In the genomic region with DNA sequence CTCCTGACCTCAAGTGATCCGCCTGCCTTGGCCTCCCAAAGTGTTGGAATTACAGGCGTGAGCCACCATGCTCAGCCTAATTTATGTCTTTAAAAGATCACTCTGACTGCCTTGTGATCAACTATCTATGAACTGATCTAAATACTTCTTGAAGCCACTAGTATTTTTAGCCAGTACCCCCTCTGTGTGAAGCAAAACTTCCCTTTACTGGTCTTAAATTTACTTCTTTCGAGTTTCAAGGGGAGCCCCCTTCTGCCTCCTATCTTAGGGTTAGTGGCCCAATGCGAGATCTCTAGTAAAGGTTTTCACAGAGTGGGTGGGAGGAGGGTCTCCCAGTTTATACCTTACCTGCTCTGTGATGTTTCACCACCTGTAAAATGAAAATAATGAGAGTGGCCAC, we compare ENCODE assay signal across 15 cellular contexts.
DNase-seq lines count a peak whose midpoint lies in the region; ATAC-seq and TF ChIP-seq lines count a peak whose summit lies in the region.
"Had no signal": no experiment of that assay in that cellular context is flagged by ENCODE, and none has a peak within 500 bp of the region (broad histone marks: within the 10 kb centered on the region; RNA-seq: fewer than 3 reads in every experiment).

No MANE protein-coding gene starts in this region.

- H3K36me3 Mint-ChIP-seq in Calu3 (ENCODE audit: insufficient read depth, unreplicated experiment) (peaks cover 5% of the 10 kb centered on the region), neural progenitor cell (no peaks in the 10 kb centered on the region)
- H3K36me3 Mint-ChIP-seq in activated T-helper 17 cell treated with anti-CD3 and anti-CD28 coated beads, Interleukin-2, amount 50 U/mL, for 72 hours (ENCODE audit: low read depth), result no peaks in the 10 kb centered on the region

- H3K4me3 Mint-ChIP-seq in Calu3 (ENCODE audit: low read depth, unreplicated experiment), result no peak overlapping the region
- H3K4me3 Mint-ChIP-seq in activated T-helper 17 cell treated with anti-CD3 and anti-CD28 coated beads, Interleukin-2, amount 50 U/mL, for 72 hours, result peak overlapping the region; percentile 80
- H3K4me3 Mint-ChIP-seq in neural progenitor cell, result peak overlapping the region; percentile 62
- H3K4me3 Mint-ChIP-seq: HFFc6 had no signal

- H3K9me3 Mint-ChIP-seq in Calu3 (ENCODE audit: low read depth, unreplicated experiment), result no peaks in the 10 kb centered on the region
- H3K9me3 Mint-ChIP-seq in activated T-helper 17 cell treated with anti-CD3 and anti-CD28 coated beads, Interleukin-2, amount 50 U/mL, for 72 hours, result peaks cover 3% of the 10 kb centered on the region
- H3K9me3 Mint-ChIP-seq in neural progenitor cell, result peaks cover 8% of the 10 kb centered on the region
- H3K9me3 Mint-ChIP-seq: HFFc6 had no signal

- H3K4me2 ChIP-seq in neural progenitor cell, result no peak overlapping the region
- H3K4me2 ChIP-seq: SK-N-SH had no signal

- H3K36me3 ChIP-seq in neural progenitor cell, result no peaks in the 10 kb centered on the region

- H3K9me3 ChIP-seq in neural progenitor cell (ENCODE audit: low read depth), result no peaks in the 10 kb centered on the region
- H3K9me3 ChIP-seq: SK-N-SH had no signal

- H3K4me1 ChIP-seq in neural progenitor cell, result peaks cover 4% of the 10 kb centered on the region

- ATAC-seq in activated T-helper 17 cell treated with anti-CD3 and anti-CD28 coated beads, Interleukin-2, amount 50 U/mL, for 72 hours (replicated peaks), result no peak
- ATAC-seq in HG03039 (IDR thresholded peaks at IDR 0.05; ENCODE audit: unreplicated experiment), result no peak
- ATAC-seq: Panc1 had no signal

- H4K20me1 ChIP-seq in neural progenitor cell (ENCODE audit: low read depth), result no peaks in the 10 kb centered on the region

- H3K9ac ChIP-seq in neural progenitor cell, result no peak overlapping the region
- H3K9ac ChIP-seq: SK-N-SH had no signal

- TF ChIP-seq CTCF in Calu3 (IDR thresholded peaks at IDR 0.05; ENCODE audit: unreplicated experiment) (no peak), GM13976 (IDR thresholded peaks at IDR 0.05; ENCODE audit: borderline replicate concordance, control extremely low read depth, extremely low read depth, insufficient read depth, missing control alignments) (no peak), neural progenitor cell (IDR thresholded peaks at IDR 0.05) (no peak)

- peaks cover 6% of the 10 kb centered on the region for H3F3A ChIP-seq in neural progenitor cell (ENCODE audit: low read depth)

- BruUV-seq in Calu3 (replicated peaks; lab: Mats Ljungman, UMichigan), result no TSS peak

- H3K27ac Mint-ChIP-seq in Calu3 (ENCODE audit: unreplicated experiment) (peak overlapping the region; percentile 1), neural progenitor cell (no peak overlapping the region)
- H3K27ac Mint-ChIP-seq in activated T-helper 17 cell treated with anti-CD3 and anti-CD28 coated beads, Interleukin-2, amount 50 U/mL, for 72 hours, result no peak overlapping the region
- H3K27ac Mint-ChIP-seq: HFFc6 had no signal

- H3K27me3 Mint-ChIP-seq in Calu3 (ENCODE audit: unreplicated experiment) (peaks cover 42% of the 10 kb centered on the region), neural progenitor cell (ENCODE audit: insufficient read depth, low read depth) (peaks cover 24% of the 10 kb centered on the region)
- no peaks in the 10 kb centered on the region for H3K27me3 Mint-ChIP-seq in activated T-helper 17 cell treated with anti-CD3 and anti-CD28 coated beads, Interleukin-2, amount 50 U/mL, for 72 hours

- DNase-seq in Calu3 (no peak), GM13976 (ENCODE audit: low spot score) (peak; percentile 63), neural progenitor cell (ENCODE audit: low spot score) (no peak), inferior parietal cortex (ENCODE audit: extremely low spot score) (no peak), amygdala (lab: John Stamatoyannopoulos, UW) (no peak)
- DNase-seq: DMS153, HFFc6, MM.1S, NCI-H1105, NCI-H1694 treated with DMSO at 0.1 percent for 48 hours, Right ventricle myocardium superior, SK-N-SH had no signal

- H3K27ac ChIP-seq in neural progenitor cell, result no peak overlapping the region

- H3K4me3 ChIP-seq in neural progenitor cell, result no peak overlapping the region

- H3K27me3 ChIP-seq in neural progenitor cell, result peaks cover 7% of the 10 kb centered on the region

- H3K4me1 Mint-ChIP-seq in Calu3 (ENCODE audit: low read depth, unreplicated experiment) (no peaks in the 10 kb centered on the region), neural progenitor cell (peaks cover 26% of the 10 kb centered on the region)
- H3K4me1 Mint-ChIP-seq in activated T-helper 17 cell treated with anti-CD3 and anti-CD28 coated beads, Interleukin-2, amount 50 U/mL, for 72 hours, result peaks cover 41% of the 10 kb centered on the region

- H2AFZ ChIP-seq in neural progenitor cell (replicated peaks), result no peak overlapping the region

- H3K79me2 ChIP-seq in neural progenitor cell (ENCODE audit: low read depth), result no peaks in the 10 kb centered on the region

- intact Hi-C loops in Calu3 (cut with micrococcal nuclease; ENCODE audit: unreplicated experiment), result no loop called here

- in situ Hi-C loops in GM13976 (cut with MboI; ENCODE audit: low sequenced_read_pairs, unreplicated experiment), result no loop called here

- CTCF ChIA-PET in Calu3 (lab: Charles Lee), result no interaction called here
